In genomic region chr14:101209594-101209993, GRCh38 we compare ENCODE assay signal across 30 cellular contexts.
"Had no signal": no experiment of that assay in that cellular context is flagged by ENCODE, and none has a peak within 500 bp of the region (broad histone marks: within the 10 kb centered on the region; RNA-seq: fewer than 3 reads in every experiment).

No MANE protein-coding gene starts in this region.

- ATAC-seq: activated CD8-positive, alpha-beta T cell treated with anti-CD3 and anti-CD28 coated beads for 36 hours; activated T-cell treated with anti-CD3 and anti-CD28 coated beads, Interleukin-2, amount 50 U/mL, for 72 hours; activated T-helper 17 cell treated with anti-CD3 and anti-CD28 coated beads, Interleukin-2, amount 50 U/mL, for 72 hours; Panc1 had no signal

- H3K9me3 ChIP-seq: SJSA1 had no signal

- H3K27ac ChIP-seq: ascending aorta, cardiac muscle cell, SJSA1 had no signal

- H3K36me3 ChIP-seq: ascending aorta, cardiac muscle cell, SJSA1 had no signal

- H3K4me3 ChIP-seq: ascending aorta, cardiac muscle cell, SJSA1 had no signal

- H3K4me1 ChIP-seq: ascending aorta, SJSA1 had no signal

- H3K27me3 ChIP-seq: ascending aorta, cardiac muscle cell, SJSA1 had no signal

- DNase-seq: activated CD4-positive, alpha-beta T cell treated with anti-CD3 and anti-CD28 coated beads, Interleukin-2, amount 10 ng/mL, durations not matched to agents 24 days and 14 days; activated CD4-positive, alpha-beta T cell treated with anti-CD3 and anti-CD28 coated beads, Interleukin-2, amount 50 U/mL, for 4 hours; activated CD8-positive, alpha-beta T cell treated with anti-CD3 and anti-CD28 coated beads for 36 hours; activated effector memory CD4-positive, alpha-beta T cell treated with anti-CD3 and anti-CD28 coated beads, Interleukin-2, amount 50 U/mL, for 16 hours; activated naive CD4-positive, alpha-beta T cell; activated naive CD4-positive, alpha-beta T cell treated with anti-CD3 and anti-CD28 coated beads, Interleukin-2, amount 50 U/mL, for 16 hours; activated naive CD8-positive, alpha-beta T cell treated with anti-CD3 and anti-CD28 coated beads, Interleukin-2, amount 10 ng/mL, durations not matched to agents 7 days and 5 days; activated T-cell treated with anti-CD3 and anti-CD28 coated beads, Interleukin-2, amount 50 U/mL, for 1 hour; activated T-cell treated with anti-CD3 and anti-CD28 coated beads, Interleukin-2, amount 50 U/mL, for 72 hours; amygdala; KBM-7; MM.1S; MV-4-11; NCI-H1092; NCI-H187 treated with DMSO at 0.1 percent for 48 hours; NCI-H2081; NCI-H226; NCI-H446 treated with DMSO at 0.1 percent for 48 hours; NCI-H524; NCI-H69; SHP77 treated with DMSO at 0.1 percent for 48 hours; SW 1271; T-helper 1 cell; T-helper 2 cell; T-helper 9 cell had no signal
